Comparison of ENCODE assay signal across 1 cellular context in genomic region chr7:157009170-157009777, GRCh38.
TF ChIP-seq lines count a peak whose summit lies in the region.

No MANE protein-coding gene starts in this region.

TF ChIP-seq in K562, 482 proteins besides CTCF, POLR2A, EP300 and RAD21 (continued from another document):
- TF ChIP-seq CREB3L1 (IDR thresholded peaks at IDR 0.05; ENCODE audit: borderline replicate concordance, low read depth) (no peak), BRF2 (IDR thresholded peaks at IDR 0.05; ENCODE audit: borderline replicate concordance, insufficient read depth, insufficient read length) (no peak), NFE2L1 (tag; IDR thresholded peaks at IDR 0.05; ENCODE audit: borderline replicate concordance, low read depth) (no peak), HCFC1 (IDR thresholded peaks at IDR 0.05; ENCODE audit: low read depth, low read length) (no peak), ZNF586 (CRISPR knock-in tag; conservative IDR thresholded peaks at IDR 0.05) (no peak), ZNF778 (CRISPR knock-in tag; IDR thresholded peaks at IDR 0.05) (no peak), SRSF3 (IDR thresholded peaks at IDR 0.05; ENCODE audit: insufficient read depth, low read length) (no peak), ZC3H8 (IDR thresholded peaks at IDR 0.05) (no peak), LEF1 (IDR thresholded peaks at IDR 0.05) (no peak), NRF1 (conservative IDR thresholded peaks at IDR 0.05 in 1 of 2, IDR thresholded peaks at IDR 0.05 in 1 of 2) (peak; percentile 39 to 51; a peak in 2 of 4 replicates), ELF1 (tag; IDR thresholded peaks at IDR 0.05) (no peak), TCF15 (CRISPR knock-in tag; IDR thresholded peaks at IDR 0.05) (no peak), ZFX (CRISPR knock-in tag; IDR thresholded peaks at IDR 0.05) (peak; percentile 55), ZBTB11 (CRISPR knock-in tag; IDR thresholded peaks at IDR 0.05) (peak in 2 of 3 experiments; percentile 75 to 76; a peak in 4 of 6 replicates), HDGF (IDR thresholded peaks at IDR 0.05) (no peak), FOXJ2 (tag; IDR thresholded peaks at IDR 0.05) (no peak), ZNF589 (CRISPR knock-in tag; IDR thresholded peaks at IDR 0.05; ENCODE audit: low read depth) (no peak), RBM14 (IDR thresholded peaks at IDR 0.05; ENCODE audit: borderline replicate concordance, insufficient read depth, low read depth, low read length) (no peak), ZBTB7A (IDR thresholded peaks at IDR 0.05; ENCODE audit: borderline replicate concordance, control insufficient read depth, low read depth, low read length) (no peak), IRF1 (CRISPR knock-in tag; IDR thresholded peaks at IDR 0.05; ENCODE audit: borderline replicate concordance) (peak; percentile 38; the same call in 1 of the 2 replicates), ARID2 (IDR thresholded peaks at IDR 0.05) (no peak), ZC3H11A (IDR thresholded peaks at IDR 0.05; ENCODE audit: low read depth, low read length) (no peak), KLF10 (CRISPR knock-in tag; IDR thresholded peaks at IDR 0.05) (no peak), KLF1 (tag; IDR thresholded peaks at IDR 0.05) (no peak), PPARD (CRISPR knock-in tag; IDR thresholded peaks at IDR 0.05) (no peak), NR4A1 (CRISPR knock-in tag; IDR thresholded peaks at IDR 0.05) (no peak), NR4A1 (tag; IDR thresholded peaks at IDR 0.05) (no peak), ZNF121 (CRISPR knock-in tag; conservative IDR thresholded peaks at IDR 0.05) (0 out of 2 replicates have a peak, but pooled peaks have one; percentile 13), FOXK1 (CRISPR knock-in tag; IDR thresholded peaks at IDR 0.05; ENCODE audit: borderline replicate concordance) (0 out of 2 replicates have a peak, but pooled peaks have one; percentile 23)
